Comparison of ENCODE assay signal across 9 cellular contexts in the genomic region with DNA sequence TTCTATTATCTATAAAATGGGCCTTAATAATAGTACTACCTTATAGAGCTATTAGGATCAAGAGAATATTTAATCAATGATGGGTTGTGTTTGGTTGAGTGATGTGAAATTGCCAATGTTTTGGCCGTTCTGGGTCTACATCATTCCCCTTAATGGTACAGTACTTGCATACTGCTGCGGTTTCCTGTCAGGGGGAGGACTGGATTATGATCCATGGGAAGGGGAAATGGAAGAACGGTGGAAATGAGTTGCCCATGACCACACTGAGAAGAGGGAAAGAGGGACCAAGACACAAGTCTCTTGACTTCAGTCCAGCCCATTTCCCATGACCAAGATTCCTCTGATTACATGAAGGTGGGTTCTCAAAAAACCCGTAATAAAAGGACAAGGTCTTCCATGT. TPM values are rescaled to one million over a fixed set of nuclear protein-coding genes. Genes with fewer than 3 reads are reported as not detected.
A peak's percentile ranks its signal among the peaks of the same experiment; 100 is the strongest.
DNase-seq lines count a peak whose midpoint lies in the region; ATAC-seq and FAIRE-seq lines count a peak whose summit lies in the region.
"Had no signal": no experiment of that assay in that cellular context is flagged by ENCODE, and none has a peak within 500 bp of the region (broad histone marks: within the 10 kb centered on the region; RNA-seq: fewer than 3 reads in every experiment).

No MANE protein-coding gene starts in this region.

- peak overlapping the region; percentile 88 for H3K27ac ChIP-seq in stomach smooth muscle (ENCODE audit: low read length)

- peaks cover 27% of the 10 kb centered on the region for H3K4me1 ChIP-seq in stomach smooth muscle (ENCODE audit: control insufficient read depth, insufficient read depth, low read length)

- H3K9me3 ChIP-seq in T-helper 17 cell (ENCODE audit: control insufficient read depth, low read length, poor library complexity, severe bottlenecking): no peaks in the 10 kb centered on the region
- no peaks in the 10 kb centered on the region for H3K9me3 ChIP-seq in stomach smooth muscle (ENCODE audit: control insufficient read depth in 2 of 2, low read length in 2 of 2)
- H3K9me3 ChIP-seq: right lobe of liver had no signal

- peaks cover 15 to 16% of the 10 kb centered on the region in 2 donors for H3K36me3 ChIP-seq in stomach smooth muscle (ENCODE audit: control insufficient read depth in 2 of 2, insufficient read depth in 2 of 2, low read length in 2 of 2)

- peaks cover 31% of the 10 kb centered on the region for H3K36me3 Mint-ChIP-seq in activated CD4-positive, alpha-beta T cell treated with anti-CD3 and anti-CD28 coated beads, Interleukin-2, amount 10 ng/mL, durations not matched to agents 24 days and 14 days (ENCODE audit: low read depth)
- peaks cover 4% of the 10 kb centered on the region for H3K36me3 Mint-ChIP-seq in T-helper 17 cell (ENCODE audit: low read depth)

- no peaks in the 10 kb centered on the region for H3K27me3 Mint-ChIP-seq in activated CD4-positive, alpha-beta T cell treated with anti-CD3 and anti-CD28 coated beads, Interleukin-2, amount 10 ng/mL, durations not matched to agents 24 days and 14 days
- H3K27me3 Mint-ChIP-seq in T-helper 17 cell: no peaks in the 10 kb centered on the region

- peak overlapping the region; percentile 95 for H3K4me3 Mint-ChIP-seq in activated CD4-positive, alpha-beta T cell treated with anti-CD3 and anti-CD28 coated beads, Interleukin-2, amount 10 ng/mL, durations not matched to agents 24 days and 14 days
- peak overlapping the region; percentile 91 for H3K4me3 Mint-ChIP-seq in T-helper 17 cell

- no peaks in the 10 kb centered on the region for H3K9me3 Mint-ChIP-seq in activated CD4-positive, alpha-beta T cell treated with anti-CD3 and anti-CD28 coated beads, Interleukin-2, amount 10 ng/mL, durations not matched to agents 24 days and 14 days

- DNase-seq in activated CD4-positive, alpha-beta T cell treated with anti-CD3 and anti-CD28 coated beads, Interleukin-2, amount 10 ng/mL, durations not matched to agents 24 days and 14 days: no peak
- DNase-seq in activated CD4-positive, alpha-beta T cell treated with anti-CD3 and anti-CD28 coated beads, Interleukin-2, amount 50 U/mL, for 48 hours: no peak
- DNase-seq in T-helper 17 cell (no peak), glomerular visceral epithelial cell (ENCODE audit: extremely low spot score) (peak; percentile 25), hypothalamus (lab: John Stamatoyannopoulos, UW) (no peak), HTR-8/SVneo (ENCODE audit: insufficient read length, low spot score) (no peak), DMS53 (lab: John Stamatoyannopoulos, UW) (no peak)
- DNase-seq: right lobe of liver had no signal

- intact Hi-C loops in activated CD4-positive, alpha-beta T cell treated with anti-CD3 and anti-CD28 coated beads, Interleukin-2, amount 10 ng/mL, durations not matched to agents 24 days and 14 days (cut with micrococcal nuclease): no loop called here

- H3K27me3 ChIP-seq in stomach smooth muscle (ENCODE audit: control insufficient read depth in 1 of 2, insufficient read depth in 2 of 2, low read length in 2 of 2): no peaks in the 10 kb centered on the region
- H3K27me3 ChIP-seq: right lobe of liver had no signal

- H3K9ac ChIP-seq in stomach smooth muscle (ENCODE audit: low read length in 2 of 2): peak overlapping the region in 1 of 2 donors; percentile 86

- FAIRE-seq in HTR-8/SVneo (lab: Jason Lieb, UNC): no peak

- no peak overlapping the region for H3K4me3 ChIP-seq in stomach smooth muscle (ENCODE audit: low read length in 2 of 2)

- no peak for ATAC-seq in T-helper 17 cell

- no peak overlapping the region for H3K27ac Mint-ChIP-seq in activated CD4-positive, alpha-beta T cell treated with anti-CD3 and anti-CD28 coated beads, Interleukin-2, amount 10 ng/mL, durations not matched to agents 24 days and 14 days
- no peak overlapping the region for H3K27ac Mint-ChIP-seq in T-helper 17 cell

- peaks cover 18% of the 10 kb centered on the region for H3K4me1 Mint-ChIP-seq in activated CD4-positive, alpha-beta T cell treated with anti-CD3 and anti-CD28 coated beads, Interleukin-2, amount 10 ng/mL, durations not matched to agents 24 days and 14 days
- peaks cover 13% of the 10 kb centered on the region for H3K4me1 Mint-ChIP-seq in T-helper 17 cell

RNA-seq across cellular contexts. Expression of a gene that starts 1.0 kb away (rescaled TPM):
- 119 and 123 TPM in 2 replicates for total RNA-seq in activated CD4-positive, alpha-beta T cell treated with anti-CD3 and anti-CD28 coated beads, Interleukin-2, amount 10 ng/mL, durations not matched to agents 24 days and 14 days
- total RNA-seq in T-helper 17 cell: 10 to 100 TPM; 42.3 to 50.4 TPM

RNA-seq across cellular contexts. Expression of a gene that starts 36.1 kb away (rescaled TPM):
- 33.2 and 33.4 TPM in 2 replicates for total RNA-seq in activated CD4-positive, alpha-beta T cell treated with anti-CD3 and anti-CD28 coated beads, Interleukin-2, amount 10 ng/mL, durations not matched to agents 24 days and 14 days
- 10 to 100 TPM; 22.0 to 23.3 TPM for total RNA-seq in T-helper 17 cell

RNA-seq across cellular contexts. Expression of a gene that starts 55.9 kb away (rescaled TPM):
- 16.0 and 17.2 TPM in 2 replicates for total RNA-seq in activated CD4-positive, alpha-beta T cell treated with anti-CD3 and anti-CD28 coated beads, Interleukin-2, amount 10 ng/mL, durations not matched to agents 24 days and 14 days
- 1 to 10 TPM; 6.4 to 6.9 TPM for total RNA-seq in T-helper 17 cell
